15 cellular contexts compared by ENCODE assay signal in the genomic region with DNA sequence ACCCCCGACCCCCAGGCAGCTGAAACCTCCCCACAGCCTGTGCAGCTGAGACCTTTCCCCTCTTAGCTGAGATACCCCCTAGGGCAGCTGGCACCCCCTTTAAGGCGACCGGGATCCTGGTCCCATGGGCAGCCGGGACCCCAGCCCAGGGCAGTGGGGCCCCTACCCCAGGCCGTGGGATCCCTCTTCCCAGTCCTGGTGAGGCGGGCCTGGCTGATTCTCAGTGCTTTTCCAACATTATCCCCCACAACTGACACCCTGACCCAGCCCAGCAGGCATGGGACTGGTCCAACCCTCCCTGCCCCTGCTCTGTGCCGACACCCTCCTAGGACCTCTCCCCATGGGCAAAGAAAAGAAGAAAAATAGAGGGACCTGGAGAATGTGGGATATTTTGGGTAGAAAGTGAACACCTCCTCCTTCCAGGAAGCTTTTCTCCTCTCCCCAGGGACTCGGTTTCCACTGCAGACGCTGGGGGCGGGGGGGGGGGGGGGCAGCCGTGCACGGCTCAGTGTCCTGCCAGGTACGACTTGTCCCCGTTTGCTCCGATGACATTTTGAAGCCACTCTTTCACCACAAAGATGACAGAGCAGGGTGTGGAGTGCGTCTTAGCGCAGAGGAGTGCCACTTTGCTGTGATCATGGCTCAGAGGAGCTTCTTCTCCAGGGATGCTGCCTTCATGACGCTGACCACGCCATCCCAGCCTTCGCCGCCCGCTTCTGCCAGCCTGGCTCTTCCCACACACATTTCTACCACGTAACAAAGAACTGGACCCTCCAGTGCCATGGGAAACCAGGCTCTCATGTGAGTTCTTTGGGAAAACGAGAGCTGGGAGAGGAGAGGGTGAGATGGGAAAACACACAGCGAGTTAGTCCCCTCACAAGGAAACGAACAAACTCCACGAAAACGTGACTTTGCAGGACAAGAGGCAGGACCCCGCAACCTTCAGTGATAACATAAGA. TPM values are rescaled to one million over a fixed set of nuclear protein-coding genes. Genes with fewer than 3 reads are reported as not detected.
DNase-seq lines count a peak whose midpoint lies in the region; ATAC-seq and TF ChIP-seq lines count a peak whose summit lies in the region.
"Had no signal": no experiment of that assay in that cellular context is flagged by ENCODE, and none has a peak within 500 bp of the region (broad histone marks: within the 10 kb centered on the region; RNA-seq: fewer than 3 reads in every experiment).

No MANE protein-coding gene starts in this region.

- ATAC-seq in left lung (no peak), GM19351 (IDR thresholded peaks at IDR 0.05; ENCODE audit: unreplicated experiment) (no peak)

- DNase-seq in activated effector memory CD4-positive, alpha-beta T cell treated with anti-CD3 and anti-CD28 coated beads, Interleukin-2, amount 50 U/mL, for 16 hours = peak; percentile 46
- DNase-seq in activated effector memory CD4-positive, alpha-beta T cell treated with Interleukin-2 at 50 U/mL for 16 hours = no peak
- DNase-seq in WERI-Rb-1 (peak; percentile 4), left lung (peak; percentile 19 to 62), tibial artery (peak; percentile 11 to 59), MG63 (no peak), AML-193 (lab: John Stamatoyannopoulos, UW) (no peak)
- DNase-seq: CD4-positive, alpha-beta T cell; HCEC 1CT; Karpas-422; NCI-H1930; NCI-H774; PC-9 had no signal

- peaks cover 95% of the 10 kb centered on the region for H3K27me3 ChIP-seq in WERI-Rb-1 (ENCODE audit: insufficient read depth, low read depth, severe bottlenecking)
- H3K27me3 ChIP-seq in left lung = peaks cover 0 to 55% of the 10 kb centered on the region in 2 donors
- H3K27me3 ChIP-seq in tibial artery = peaks cover 0 to 10% of the 10 kb centered on the region in 2 donors
- H3K27me3 ChIP-seq in MG63 = peaks cover 2% of the 10 kb centered on the region; the same call in 1 of the 2 replicates

- no peaks in the 10 kb centered on the region for H3K36me3 ChIP-seq in WERI-Rb-1
- no peaks in the 10 kb centered on the region for H3K36me3 ChIP-seq in left lung
- H3K36me3 ChIP-seq in tibial artery = no peaks in the 10 kb centered on the region
- no peaks in the 10 kb centered on the region for H3K36me3 ChIP-seq in MG63

- intact Hi-C loops in left lung (cut with DNase I) = no loop called here
- intact Hi-C loops in tibial artery (cut with DNase I; ENCODE audit: low total_unique reads) = no loop called here

- TF ChIP-seq CTCF in WERI-Rb-1 (IDR thresholded peaks at IDR 0.05; ENCODE audit: low read depth, low read length) (no peak), left lung (IDR thresholded peaks at IDR 0.05) (no peak), tibial artery (IDR thresholded peaks at IDR 0.05) (no peak)

- no peak overlapping the region for H3K4me3 ChIP-seq in WERI-Rb-1 (ENCODE audit: low read depth, low read length)
- no peak overlapping the region for H3K4me3 ChIP-seq in left lung
- no peak overlapping the region for H3K4me3 ChIP-seq in tibial artery
- no peak overlapping the region for H3K4me3 ChIP-seq in MG63
- H3K4me3 ChIP-seq: A549, PC-9 had no signal

- H3K9me3 ChIP-seq in WERI-Rb-1 (ENCODE audit: severe bottlenecking) (no peaks in the 10 kb centered on the region), left lung (no peaks in the 10 kb centered on the region), tibial artery (no peaks in the 10 kb centered on the region), MG63 (0 out of 2 replicates have a peak, but pooled peaks cover 2% of the 10 kb centered on the region)
- H3K9me3 ChIP-seq: A549 had no signal

- H3K4me1 ChIP-seq in left lung (no peaks in the 10 kb centered on the region), tibial artery (no peaks in the 10 kb centered on the region)
- H3K4me1 ChIP-seq: A549 had no signal

- H3K27ac ChIP-seq in WERI-Rb-1 (no peak overlapping the region), left lung (no peak overlapping the region), tibial artery (no peak overlapping the region)
- H3K27ac ChIP-seq: A549, PC-9 had no signal

RNA-seq across cellular contexts. Expression of gene MRPL36, which starts 47.5 kb away (rescaled TPM):
- 10 to 100 TPM; 35.1 to 38.4 TPM for total RNA-seq in left lung
- 188 and 248 TPM in 2 replicates for total RNA-seq in MG63 (2014; rRNA removed; shearing (Covaris generic); ENCODE audit: low replicate concordance)

RNA-seq across cellular contexts. Expression of gene NDUFS6, which starts 49.1 kb away (rescaled TPM):
- total RNA-seq in left lung = 10 to 100 TPM; 26.8 to 29.0 TPM
- total RNA-seq in MG63 (2014; rRNA removed; shearing (Covaris generic); ENCODE audit: low replicate concordance) = 172 and 215 TPM in 2 replicates

Comparison
In these comparisons a context has a peak if more than half of its experiments do, and no peak if none do; other contexts are left out.
1. DNase-seq: peak in activated effector memory CD4-positive, alpha-beta T cell treated with anti-CD3 and anti-CD28 coated beads, Interleukin-2, amount 50 U/mL, for 16 hours (single experiment), WERI-Rb-1 (single experiment), left lung (2 of 2) and tibial artery (2 of 2); none in activated effector memory CD4-positive, alpha-beta T cell treated with Interleukin-2 at 50 U/mL for 16 hours (single experiment), MG63 (single experiment) and AML-193 (0 of 2).